In the genomic region with DNA sequence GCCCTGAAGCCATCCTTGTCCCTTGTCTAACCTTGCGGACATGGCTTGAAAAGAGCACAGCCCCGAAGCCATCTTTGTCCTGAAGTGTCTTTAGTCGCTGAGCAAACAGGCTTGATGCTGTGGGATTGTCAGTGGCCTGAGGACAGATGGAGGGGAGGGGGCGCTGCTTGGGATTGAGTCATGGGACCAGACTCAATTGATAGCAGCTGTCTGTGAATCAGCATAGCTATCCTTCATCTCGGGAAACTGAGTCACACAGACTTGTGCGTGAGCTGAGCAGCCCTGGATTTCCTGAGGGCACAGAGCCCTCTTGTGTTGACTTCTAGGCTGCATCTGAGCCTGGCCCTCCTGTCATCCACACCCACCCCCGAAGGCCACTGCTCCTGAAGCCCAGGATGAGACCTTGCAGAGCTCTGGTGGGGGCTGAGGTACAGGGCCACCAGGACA, we compare ENCODE assay signal across 12 cellular contexts. TPM values are rescaled to one million over a fixed set of nuclear protein-coding genes. Genes with fewer than 3 reads are reported as not detected.
DNase-seq lines count a peak whose midpoint lies in the region; ATAC-seq, FAIRE-seq and TF ChIP-seq lines count a peak whose summit lies in the region.
"Had no signal": no experiment of that assay in that cellular context is flagged by ENCODE, and none has a peak within 500 bp of the region (broad histone marks: within the 10 kb centered on the region; RNA-seq: fewer than 3 reads in every experiment).

No MANE protein-coding gene starts in this region.

- H3K79me2 ChIP-seq in astrocyte (ENCODE audit: insufficient read depth, low read length): no peaks in the 10 kb centered on the region

- CTCF ChIA-PET in activated CD4-positive, alpha-beta T cell treated with anti-CD3 and anti-CD28 coated beads, Interleukin-2, amount 10 ng/mL, durations not matched to agents 7 days and 5 days (lab: Charles Lee): interaction anchor here (0.8 to 4.1 kb wide), 6 partner anchors 9 to 171 kb away, joined by 3 to 26 read pairs (median 4); a partner anchor contains a TSS

- H3K14ac ChIP-seq in neuronal stem cell (ENCODE audit: low read length): no peak overlapping the region

- H3K18ac ChIP-seq in neuronal stem cell (ENCODE audit: low read length): no peak overlapping the region

- H3K36me3 Mint-ChIP-seq in activated CD4-positive, alpha-beta T cell treated with anti-CD3 and anti-CD28 coated beads, Interleukin-2, amount 10 ng/mL, durations not matched to agents 24 days and 14 days (ENCODE audit: low read depth): peaks cover 48% of the 10 kb centered on the region
- peaks cover 44% of the 10 kb centered on the region for H3K36me3 Mint-ChIP-seq in activated CD4-positive, alpha-beta T cell treated with anti-CD3 and anti-CD28 coated beads, Interleukin-2, amount 10 ng/mL, durations not matched to agents 7 days and 5 days (ENCODE audit: low read depth)
- no peaks in the 10 kb centered on the region for H3K36me3 Mint-ChIP-seq in astrocyte (ENCODE audit: low read depth, unreplicated experiment)
- H3K36me3 Mint-ChIP-seq: mesothelial cell of epicardium had no signal

- no peak overlapping the region for H3K4me3 Mint-ChIP-seq in activated CD4-positive, alpha-beta T cell treated with anti-CD3 and anti-CD28 coated beads, Interleukin-2, amount 10 ng/mL, durations not matched to agents 24 days and 14 days
- H3K4me3 Mint-ChIP-seq in activated CD4-positive, alpha-beta T cell treated with anti-CD3 and anti-CD28 coated beads, Interleukin-2, amount 10 ng/mL, durations not matched to agents 7 days and 5 days: no peak overlapping the region
- no peak overlapping the region for H3K4me3 Mint-ChIP-seq in astrocyte (ENCODE audit: unreplicated experiment)
- H3K4me3 Mint-ChIP-seq: CD8-positive, alpha-beta memory T cell; mesothelial cell of epicardium had no signal

- FAIRE-seq in HTR-8/SVneo (lab: Jason Lieb, UNC) (peak; percentile 38), astrocyte (lab: Jason Lieb, UNC) (no peak)

- H3K36me3 ChIP-seq in astrocyte (ENCODE audit: insufficient read depth, low read length) (no peaks in the 10 kb centered on the region), neuronal stem cell (replicated peaks in 1 of 2; ENCODE audit: control insufficient read depth in 2 of 2, insufficient read depth in 2 of 2, low read length in 2 of 2) (no peaks in the 10 kb centered on the region)
- H3K36me3 ChIP-seq: MG63 had no signal

- H2BK5ac ChIP-seq in neuronal stem cell (ENCODE audit: low read length): peak overlapping the region; percentile 24

- H2BK120ac ChIP-seq in neuronal stem cell (ENCODE audit: low read depth, low read length): no peak overlapping the region

- TF ChIP-seq CTCF in astrocyte (IDR thresholded peaks at IDR 0.05; ENCODE audit: insufficient read depth, low read depth, low read length): peak; percentile 9

- H3K9ac ChIP-seq in astrocyte (ENCODE audit: low read length): no peak overlapping the region
- H3K9ac ChIP-seq in neuronal stem cell (ENCODE audit: low read depth, low read length, poor library complexity): no peak overlapping the region

- H3K4me3 ChIP-seq in astrocyte (ENCODE audit: insufficient read depth, low read depth, low read length) (no peak overlapping the region), neuronal stem cell (ENCODE audit: low read length in 2 of 2) (no peak overlapping the region)
- H3K4me3 ChIP-seq: MG63 had no signal

- no peaks in the 10 kb centered on the region for H3K9me3 Mint-ChIP-seq in activated CD4-positive, alpha-beta T cell treated with anti-CD3 and anti-CD28 coated beads, Interleukin-2, amount 10 ng/mL, durations not matched to agents 24 days and 14 days
- H3K9me3 Mint-ChIP-seq in activated CD4-positive, alpha-beta T cell treated with anti-CD3 and anti-CD28 coated beads, Interleukin-2, amount 10 ng/mL, durations not matched to agents 7 days and 5 days: no peaks in the 10 kb centered on the region
- no peaks in the 10 kb centered on the region for H3K9me3 Mint-ChIP-seq in astrocyte (ENCODE audit: unreplicated experiment)
- H3K9me3 Mint-ChIP-seq: mesothelial cell of epicardium had no signal

- no peak overlapping the region for H3K4me2 ChIP-seq in astrocyte (ENCODE audit: low read length)
- H3K4me2 ChIP-seq in neuronal stem cell (ENCODE audit: insufficient read depth, low read length, poor library complexity, severe bottlenecking): no peak overlapping the region

- H3K23ac ChIP-seq in neuronal stem cell (ENCODE audit: low read depth, low read length, poor library complexity): no peak overlapping the region

- POLR2A ChIA-PET in activated CD4-positive, alpha-beta T cell treated with anti-CD3 and anti-CD28 coated beads, Interleukin-2, amount 10 ng/mL, durations not matched to agents 7 days and 5 days (lab: Charles Lee): no interaction called here

- intact Hi-C loops in activated CD4-positive, alpha-beta T cell treated with anti-CD3 and anti-CD28 coated beads, Interleukin-2, amount 10 ng/mL, durations not matched to agents 24 days and 14 days (cut with micrococcal nuclease): no loop called here

- H2AFZ ChIP-seq in astrocyte (ENCODE audit: low read depth, low read length) (no peak overlapping the region), neuronal stem cell (ENCODE audit: low read length) (no peak overlapping the region)

- H4K20me1 ChIP-seq in astrocyte (ENCODE audit: insufficient read depth, low read length): no peaks in the 10 kb centered on the region

- H2AK5ac ChIP-seq in neuronal stem cell (ENCODE audit: low read depth, low read length): no peak overlapping the region

- H3K27me3 Mint-ChIP-seq in activated CD4-positive, alpha-beta T cell treated with anti-CD3 and anti-CD28 coated beads, Interleukin-2, amount 10 ng/mL, durations not matched to agents 24 days and 14 days: no peaks in the 10 kb centered on the region
- no peaks in the 10 kb centered on the region for H3K27me3 Mint-ChIP-seq in activated CD4-positive, alpha-beta T cell treated with anti-CD3 and anti-CD28 coated beads, Interleukin-2, amount 10 ng/mL, durations not matched to agents 7 days and 5 days
- H3K27me3 Mint-ChIP-seq in astrocyte (ENCODE audit: low read depth, unreplicated experiment): peaks cover 30% of the 10 kb centered on the region

- H3K4me1 Mint-ChIP-seq in activated CD4-positive, alpha-beta T cell treated with anti-CD3 and anti-CD28 coated beads, Interleukin-2, amount 10 ng/mL, durations not matched to agents 24 days and 14 days: peaks cover 16% of the 10 kb centered on the region
- peaks cover 19% of the 10 kb centered on the region for H3K4me1 Mint-ChIP-seq in activated CD4-positive, alpha-beta T cell treated with anti-CD3 and anti-CD28 coated beads, Interleukin-2, amount 10 ng/mL, durations not matched to agents 7 days and 5 days
- peaks cover 3% of the 10 kb centered on the region for H3K4me1 Mint-ChIP-seq in astrocyte (ENCODE audit: low read depth, unreplicated experiment)
- H3K4me1 Mint-ChIP-seq: mesothelial cell of epicardium had no signal

- DNase-seq in activated CD4-positive, alpha-beta T cell treated with anti-CD3 and anti-CD28 coated beads, Interleukin-2, amount 10 ng/mL, durations not matched to agents 24 days and 14 days: peak; percentile 61
- no peak for DNase-seq in activated CD4-positive, alpha-beta T cell treated with anti-CD3 and anti-CD28 coated beads, Interleukin-2, amount 10 ng/mL, durations not matched to agents 7 days and 5 days
- DNase-seq in HTR-8/SVneo (ENCODE audit: insufficient read length, low spot score) (no peak), astrocyte (ENCODE audit: low read depth) (no peak), neuronal stem cell (ENCODE audit: low spot score) (no peak), superior temporal gyrus (ENCODE audit: extremely low spot score) (no peak), NCI-H1694 (lab: John Stamatoyannopoulos, UW) (no peak)
- DNase-seq: MG63, T1000 had no signal

- H3K27me3 ChIP-seq in astrocyte (ENCODE audit: insufficient read depth, low read length) (no peaks in the 10 kb centered on the region), neuronal stem cell (ENCODE audit: control insufficient read depth in 3 of 3, insufficient read depth in 3 of 3, low read depth in 1 of 3, low read length in 3 of 3) (peaks cover 0 to 35% (median 13%) of the 10 kb centered on the region in 3 experiments)
- H3K27me3 ChIP-seq: MG63 had no signal

- H4K91ac ChIP-seq in neuronal stem cell (ENCODE audit: low read depth, low read length, poor library complexity): no peak overlapping the region

- H3K27ac ChIP-seq in astrocyte (ENCODE audit: low read depth, low read length) (no peak overlapping the region), neuronal stem cell (replicated peaks; ENCODE audit: low read length) (no peak overlapping the region)

- no peak overlapping the region for H2BK12ac ChIP-seq in neuronal stem cell (ENCODE audit: low read length)

- no peak for ATAC-seq in HG02759 (IDR thresholded peaks at IDR 0.05; ENCODE audit: unreplicated experiment)

- H3K79me1 ChIP-seq in neuronal stem cell (ENCODE audit: low read depth, low read length): peaks cover 3% of the 10 kb centered on the region

- no peak overlapping the region for H3K27ac Mint-ChIP-seq in activated CD4-positive, alpha-beta T cell treated with anti-CD3 and anti-CD28 coated beads, Interleukin-2, amount 10 ng/mL, durations not matched to agents 24 days and 14 days
- no peak overlapping the region for H3K27ac Mint-ChIP-seq in activated CD4-positive, alpha-beta T cell treated with anti-CD3 and anti-CD28 coated beads, Interleukin-2, amount 10 ng/mL, durations not matched to agents 7 days and 5 days
- H3K27ac Mint-ChIP-seq in astrocyte (ENCODE audit: unreplicated experiment): no peak overlapping the region
- H3K27ac Mint-ChIP-seq: mesothelial cell of epicardium had no signal

- no peak overlapping the region for H4K8ac ChIP-seq in neuronal stem cell (ENCODE audit: low read depth, low read length)

- H3K4me1 ChIP-seq in astrocyte (ENCODE audit: insufficient read depth, low read length): peaks cover 6% of the 10 kb centered on the region
- peaks cover 0 to 2% of the 10 kb centered on the region in 2 donors for H3K4me1 ChIP-seq in neuronal stem cell (ENCODE audit: control insufficient read depth in 2 of 2, insufficient read depth in 1 of 2, low read depth in 1 of 2, low read length in 2 of 2)

- H2BK15ac ChIP-seq in neuronal stem cell (ENCODE audit: low read length): no peak overlapping the region

- no CpG with 5 or more reads among the region's 7 CpGs for WGBS in neuronal stem cell (ENCODE audit: extremely low coverage in 2 of 2, insufficient read length in 2 of 2, insufficient replicate concordance in 1 of 2), 2 donors

- H3K9me3 ChIP-seq in astrocyte (ENCODE audit: insufficient read depth, low read depth, low read length) (no peaks in the 10 kb centered on the region), neuronal stem cell (replicated peaks in 1 of 2; ENCODE audit: control insufficient read depth in 2 of 2, insufficient read depth in 1 of 2, low read depth in 1 of 2, low read length in 2 of 2) (no peaks in the 10 kb centered on the region)
- H3K9me3 ChIP-seq: MG63 had no signal

- H3K4ac ChIP-seq in neuronal stem cell (ENCODE audit: low read length): no peak overlapping the region

RNA-seq across cellular contexts. Expression of a gene that starts 14.4 kb away (rescaled TPM):
- total RNA-seq in activated CD4-positive, alpha-beta T cell treated with anti-CD3 and anti-CD28 coated beads, Interleukin-2, amount 10 ng/mL, durations not matched to agents 24 days and 14 days: 283 and 290 TPM in 2 replicates
- total RNA-seq in activated CD4-positive, alpha-beta T cell treated with anti-CD3 and anti-CD28 coated beads, Interleukin-2, amount 10 ng/mL, durations not matched to agents 7 days and 5 days: 100 to 1,000 TPM; 414 to 457 TPM
- total RNA-seq in astrocyte: 0.11 and 0.19 TPM in 2 replicates
- polyA plus RNA-seq in neuronal stem cell (2013, experiment 1 of 2): 0.03 TPM
- 0.06 TPM for polyA plus RNA-seq in neuronal stem cell (2013, experiment 2 of 2)

RNA-seq across cellular contexts. Expression of a gene that starts 35.6 kb away (rescaled TPM):
- total RNA-seq in activated CD4-positive, alpha-beta T cell treated with anti-CD3 and anti-CD28 coated beads, Interleukin-2, amount 10 ng/mL, durations not matched to agents 24 days and 14 days: 59.2 and 63.1 TPM in 2 replicates
- total RNA-seq in activated CD4-positive, alpha-beta T cell treated with anti-CD3 and anti-CD28 coated beads, Interleukin-2, amount 10 ng/mL, durations not matched to agents 7 days and 5 days: 100 to 1,000 TPM; 134 TPM
- 57.6 and 62.0 TPM in 2 replicates for total RNA-seq in astrocyte
- 29.8 TPM for polyA plus RNA-seq in neuronal stem cell (2013, experiment 1 of 2)
- 30.1 TPM for polyA plus RNA-seq in neuronal stem cell (2013, experiment 2 of 2)

Comparison
In these comparisons a context has a peak if more than half of its experiments do, and no peak if none do; other contexts are left out.
1. RNA of a gene that starts 14.4 kb away (total RNA-seq): 414 to 457 TPM in activated CD4-positive, alpha-beta T cell treated with anti-CD3 and anti-CD28 coated beads, Interleukin-2, amount 10 ng/mL, durations not matched to agents 7 days and 5 days and 283 to 290 TPM in activated CD4-positive, alpha-beta T cell treated with anti-CD3 and anti-CD28 coated beads, Interleukin-2, amount 10 ng/mL, durations not matched to agents 24 days and 14 days; 0.11 to 0.19 TPM in astrocyte; every median in the first group is over 100 times any median in the second.